In the genomic region with DNA sequence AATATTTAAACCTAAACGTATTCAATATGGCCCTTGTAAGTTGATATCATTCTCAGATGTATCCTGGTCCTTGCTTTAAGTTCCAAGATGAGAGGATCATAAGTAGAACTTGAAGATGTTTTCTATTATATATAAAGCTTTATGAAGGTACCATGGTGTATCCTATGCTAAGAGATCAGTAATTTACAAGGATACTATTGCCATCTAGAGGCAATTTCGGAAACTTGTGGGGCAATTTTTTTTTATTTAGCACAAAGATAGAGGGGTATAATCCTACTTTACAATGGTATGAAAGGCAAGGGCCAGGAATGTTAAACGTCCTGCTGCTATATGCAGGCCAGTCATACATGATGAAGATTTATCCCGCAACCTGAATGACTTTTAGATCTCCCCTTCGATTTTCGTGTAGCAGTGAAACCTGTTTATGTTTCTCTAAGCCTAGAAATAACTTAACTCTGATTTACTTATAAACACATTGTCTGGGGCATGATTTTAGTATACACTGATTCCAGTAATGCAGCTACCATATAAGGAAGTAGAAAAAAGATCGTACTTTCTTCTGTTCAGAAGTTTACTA, we compare ENCODE assay signal across 8 cellular contexts. TPM values are rescaled to one million over a fixed set of nuclear protein-coding genes. Genes with fewer than 3 reads are reported as not detected.
DNase-seq lines count a peak whose midpoint lies in the region; ATAC-seq, FAIRE-seq and TF ChIP-seq lines count a peak whose summit lies in the region.

No MANE protein-coding gene starts in this region.

- no peaks in the 10 kb centered on the region for H4K20me1 ChIP-seq in astrocyte (ENCODE audit: insufficient read depth, low read length)

- no peaks in the 10 kb centered on the region for H3K27me3 Mint-ChIP-seq in astrocyte (ENCODE audit: low read depth, unreplicated experiment)

- no peak overlapping the region for H3K4me2 ChIP-seq in astrocyte (ENCODE audit: low read length)

- no peaks in the 10 kb centered on the region for H3K36me3 Mint-ChIP-seq in astrocyte (ENCODE audit: low read depth, unreplicated experiment)

- H3K27ac Mint-ChIP-seq in astrocyte (ENCODE audit: unreplicated experiment) = no peak overlapping the region

- H3K27me3 ChIP-seq in astrocyte (ENCODE audit: insufficient read depth, low read length) (no peaks in the 10 kb centered on the region), upper lobe of left lung (no peaks in the 10 kb centered on the region)

- WGBS in upper lobe of left lung, 2 donors = 14 to 20% methylated on average over 7 of the region's 7 CpGs

- H3K4me3 Mint-ChIP-seq in astrocyte (ENCODE audit: unreplicated experiment) = no peak overlapping the region

- DNase-seq in GM12891 (ENCODE audit: insufficient read length, low spot score) = peak; percentile 25
- peak; percentile 3 for DNase-seq in NCI-H146 treated with DMSO at 0.1 percent for 48 hours (lab: John Stamatoyannopoulos, UW; ENCODE audit: unreplicated experiment)
- DNase-seq in astrocyte (ENCODE audit: low read depth) = peak; percentile 16
- peak; percentile 41 for DNase-seq in iris pigment epithelial cell (ENCODE audit: low read depth)
- no peak for DNase-seq in upper lobe of left lung
- no peak for DNase-seq in activated CD4-positive, CD25-positive, alpha-beta regulatory T cell (lab: John Stamatoyannopoulos, UW)

- no peak for TF ChIP-seq EP300 in upper lobe of left lung (IDR thresholded peaks at IDR 0.05)

- TF ChIP-seq POLR2A in GM12891 (IDR thresholded peaks at IDR 0.05; ENCODE audit: low read depth, low read length) (no peak), upper lobe of left lung (IDR thresholded peaks at IDR 0.05) (no peak)

- H3K9me3 ChIP-seq in astrocyte (ENCODE audit: insufficient read depth, low read depth, low read length) = no peaks in the 10 kb centered on the region
- H3K9me3 ChIP-seq in upper lobe of left lung = no peaks in the 10 kb centered on the region

- H3K9me3 Mint-ChIP-seq in astrocyte (ENCODE audit: unreplicated experiment) = no peaks in the 10 kb centered on the region

- H3K4me3 ChIP-seq in astrocyte (ENCODE audit: insufficient read depth, low read depth, low read length) = no peak overlapping the region
- H3K4me3 ChIP-seq in upper lobe of left lung = no peak overlapping the region

- H3K27ac ChIP-seq in 22Rv1 (no peak overlapping the region), astrocyte (ENCODE audit: low read depth, low read length) (no peak overlapping the region), upper lobe of left lung (no peak overlapping the region)

- no peaks in the 10 kb centered on the region for H3K79me2 ChIP-seq in astrocyte (ENCODE audit: insufficient read depth, low read length)

- FAIRE-seq in GM12891 (lab: Jason Lieb, UNC) = no peak
- FAIRE-seq in astrocyte (lab: Jason Lieb, UNC) = no peak

- H3K4me1 Mint-ChIP-seq in astrocyte (ENCODE audit: low read depth, unreplicated experiment) = no peaks in the 10 kb centered on the region

- H3K36me3 ChIP-seq in astrocyte (ENCODE audit: insufficient read depth, low read length) (no peaks in the 10 kb centered on the region), upper lobe of left lung (no peaks in the 10 kb centered on the region)

- no peak overlapping the region for H3K9ac ChIP-seq in astrocyte (ENCODE audit: low read length)

- TF ChIP-seq CTCF in 22Rv1 (IDR thresholded peaks at IDR 0.05) (peak; percentile 78), astrocyte (IDR thresholded peaks at IDR 0.05; ENCODE audit: insufficient read depth, low read depth, low read length) (peak; percentile 66), upper lobe of left lung (IDR thresholded peaks at IDR 0.05) (peak; percentile 8 to 46 (median 35))

- H3K4me1 ChIP-seq in astrocyte (ENCODE audit: insufficient read depth, low read length) = no peaks in the 10 kb centered on the region
- H3K4me1 ChIP-seq in upper lobe of left lung = no peaks in the 10 kb centered on the region

- ATAC-seq in HG02884 (IDR thresholded peaks at IDR 0.05; ENCODE audit: unreplicated experiment) (peak; percentile 84), upper lobe of left lung (ENCODE audit: low FRiP score in 2 of 2) (peak in 1 of 2 donors; percentile 57)

- H2AFZ ChIP-seq in astrocyte (ENCODE audit: low read depth, low read length) = no peak overlapping the region

TF ChIP-seq in GM12891, 5 proteins besides CTCF, POLR2A, EP300 and RAD21:
- no peak for TF ChIP-seq SPI1 (IDR thresholded peaks at IDR 0.05; ENCODE audit: low read depth, low read length)
- TF ChIP-seq POU2F2 (IDR thresholded peaks at IDR 0.05; ENCODE audit: low read depth, low read length) = no peak
- no peak for TF ChIP-seq TAF1 (IDR thresholded peaks at IDR 0.05; ENCODE audit: low read depth, low read length)
- no peak for TF ChIP-seq POLR2AphosphoS5 (IDR thresholded peaks at IDR 0.05; ENCODE audit: low read depth, low read length)
- TF ChIP-seq PAX5 (IDR thresholded peaks at IDR 0.05; ENCODE audit: insufficient read depth, low read length, severe bottlenecking) = no peak

RNA-seq across cellular contexts. Expression of a gene that starts 2.5 kb away (rescaled TPM):
- not detected for polyA plus RNA-seq in GM12891 (2012; ENCODE audit: low read depth, missing spikeins)
- not detected in 2 replicates for total RNA-seq in astrocyte
- not detected for total RNA-seq in upper lobe of left lung

RNA-seq across cellular contexts. Expression of a gene that starts 49.4 kb away (rescaled TPM):
- polyA plus RNA-seq in GM12891 (2012; ENCODE audit: low read depth, missing spikeins) = 13.2 TPM
- 8.0 and 8.9 TPM in 2 replicates for total RNA-seq in astrocyte
- total RNA-seq in upper lobe of left lung = 1 to 10 TPM; 1.3 to 7.7 (median 2.5) TPM

Comparison
In these comparisons a context has a peak if more than half of its experiments do, and no peak if none do; other contexts are left out.
1. DNase-seq: peak in GM12891 (single experiment), NCI-H146 treated with DMSO at 0.1 percent for 48 hours (single experiment), astrocyte (single experiment) and iris pigment epithelial cell (single experiment); none in upper lobe of left lung (0 of 2) and activated CD4-positive, CD25-positive, alpha-beta regulatory T cell (0 of 4).
2. Peak in every context shown above with its lines, with median percentiles within 50 percentile points of each other: CTCF ChIP-seq.